Comparison of ENCODE assay signal across 17 cellular contexts in genomic region chr4:159070742-159071141, GRCh38. TPM values are rescaled to one million over a fixed set of nuclear protein-coding genes. Genes with fewer than 3 reads are reported as not detected.
DNase-seq lines count a peak whose midpoint lies in the region; TF ChIP-seq lines count a peak whose summit lies in the region.
"Had no signal": no experiment of that assay in that cellular context is flagged by ENCODE, and none has a peak within 500 bp of the region (broad histone marks: within the 10 kb centered on the region; RNA-seq: fewer than 3 reads in every experiment).

No MANE protein-coding gene starts in this region.

- no peaks in the 10 kb centered on the region for H3K9me2 ChIP-seq in Loucy (replicated peaks; ENCODE audit: low read depth, low read length)

- H2AK5ac ChIP-seq in neuronal stem cell (ENCODE audit: low read depth, low read length): no peak overlapping the region

- no peaks in the 10 kb centered on the region for H3K36me3 Mint-ChIP-seq in activated naive CD4-positive, alpha-beta T cell treated with anti-CD3 and anti-CD28 coated beads, Interleukin-2, amount 10 ng/mL, durations not matched to agents 7 days and 5 days
- H3K36me3 Mint-ChIP-seq: activated naive CD4-positive, alpha-beta T cell treated with anti-CD3 and anti-CD28 coated beads, Interleukin-2, amount 50 U/mL, for 24 hours had no signal

- no peaks in the 10 kb centered on the region for H3K9me3 ChIP-seq in Loucy (ENCODE audit: insufficient read depth, low read depth, low read length)
- H3K9me3 ChIP-seq in neuronal stem cell (replicated peaks in 1 of 2; ENCODE audit: control insufficient read depth in 2 of 2, insufficient read depth in 1 of 2, low read depth in 1 of 2, low read length in 2 of 2): no peaks in the 10 kb centered on the region
- H3K9me3 ChIP-seq: BLaER1 treated with 17β-estradiol and CSF1 and Interleukin-3, amounts not matched to agents 10 nM and 100 nM; neutrophil; transverse colon had no signal

- no peak overlapping the region for H2BK12ac ChIP-seq in neuronal stem cell (ENCODE audit: low read length)

- no peaks in the 10 kb centered on the region for H3K79me2 ChIP-seq in Loucy (ENCODE audit: insufficient read depth, low read length)

- no peak overlapping the region for H3K14ac ChIP-seq in neuronal stem cell (ENCODE audit: low read length)

- no CpG with 5 or more reads among the region's 4 CpGs for WGBS in neuronal stem cell (ENCODE audit: extremely low coverage in 2 of 2, insufficient read length in 2 of 2, insufficient replicate concordance in 1 of 2), 2 donors

- DNase-seq in AG10803 (ENCODE audit: low read depth): peak; percentile 78
- peak; percentile 55 to 93 for DNase-seq in cardiac fibroblast (ENCODE audit: low read depth in 2 of 2)
- peak; percentile 24 for DNase-seq in kidney glomerular epithelial cell (lab: John Stamatoyannopoulos, UW)
- DNase-seq in stimulated activated CD4-positive, alpha-beta T cell treated with anti-CD3 and anti-CD28 coated beads, Interleukin-12 subunit alpha, Interleukin-12 subunit beta, amount 100 ng/mL, for 4 hours: no peak
- no peak for DNase-seq in activated naive CD4-positive, alpha-beta T cell treated with anti-CD3 and anti-CD28 coated beads, Interleukin-2, amount 10 ng/mL, durations not matched to agents 7 days and 5 days
- no peak for DNase-seq in neuronal stem cell (ENCODE audit: low spot score)
- DNase-seq in stimulated activated CD8-positive, alpha-beta memory T cell treated with anti-CD3 and anti-CD28 coated beads, Interleukin-4, amount 100 ng/mL, for 48 hours: no peak
- DNase-seq: activated CD4-positive, alpha-beta T cell treated with anti-CD3 and anti-CD28 coated beads, Interleukin-2, amount 50 U/mL, for 1 hour; effector CD8-positive, alpha-beta T cell; kidney; NCI-H2107; SIG-M5; transverse colon had no signal

- H3K4me3 ChIP-seq in AG10803 (ENCODE audit: low read length): no peak overlapping the region
- no peak overlapping the region for H3K4me3 ChIP-seq in Loucy (ENCODE audit: low read length, poor library complexity, severe bottlenecking)
- no peak overlapping the region for H3K4me3 ChIP-seq in cardiac fibroblast (replicated peaks in 1 of 2; ENCODE audit: low read depth in 2 of 2, low read length in 2 of 2)
- no peak overlapping the region for H3K4me3 ChIP-seq in neuronal stem cell (ENCODE audit: low read length in 2 of 2)
- H3K4me3 ChIP-seq: BLaER1 treated with 17β-estradiol and CSF1 and Interleukin-3, amounts not matched to agents 10 nM and 100 nM; transverse colon had no signal

- H3K79me1 ChIP-seq in neuronal stem cell (ENCODE audit: low read depth, low read length): no peaks in the 10 kb centered on the region

- no peak overlapping the region for H3K4me3 Mint-ChIP-seq in activated naive CD4-positive, alpha-beta T cell treated with anti-CD3 and anti-CD28 coated beads, Interleukin-2, amount 10 ng/mL, durations not matched to agents 7 days and 5 days
- H3K4me3 Mint-ChIP-seq: activated naive CD4-positive, alpha-beta T cell treated with anti-CD3 and anti-CD28 coated beads, Interleukin-2, amount 50 U/mL, for 24 hours had no signal

- no peaks in the 10 kb centered on the region for H3K9me3 Mint-ChIP-seq in activated naive CD4-positive, alpha-beta T cell treated with anti-CD3 and anti-CD28 coated beads, Interleukin-2, amount 10 ng/mL, durations not matched to agents 7 days and 5 days
- H3K9me3 Mint-ChIP-seq: activated naive CD4-positive, alpha-beta T cell treated with anti-CD3 and anti-CD28 coated beads, Interleukin-2, amount 50 U/mL, for 24 hours had no signal

- H3K4me1 Mint-ChIP-seq in activated naive CD4-positive, alpha-beta T cell treated with anti-CD3 and anti-CD28 coated beads, Interleukin-2, amount 10 ng/mL, durations not matched to agents 7 days and 5 days: peaks cover 11% of the 10 kb centered on the region

- no peak overlapping the region for H3K18ac ChIP-seq in neuronal stem cell (ENCODE audit: low read length)

- H3K9ac ChIP-seq in Loucy (ENCODE audit: low read depth, low read length, poor library complexity, severe bottlenecking): no peak overlapping the region
- H3K9ac ChIP-seq in neuronal stem cell (ENCODE audit: low read depth, low read length, poor library complexity): no peak overlapping the region
- H3K9ac ChIP-seq: BLaER1 treated with 17β-estradiol and CSF1 and Interleukin-3, amounts not matched to agents 10 nM and 100 nM had no signal

- H3K36me3 ChIP-seq in Loucy (ENCODE audit: insufficient read depth, low read length) (no peaks in the 10 kb centered on the region), neuronal stem cell (replicated peaks in 1 of 2; ENCODE audit: control insufficient read depth in 2 of 2, insufficient read depth in 2 of 2, low read length in 2 of 2) (no peaks in the 10 kb centered on the region)
- H3K36me3 ChIP-seq: BLaER1 treated with 17β-estradiol and CSF1 and Interleukin-3, amounts not matched to agents 10 nM and 100 nM; neutrophil; transverse colon had no signal

- H3K4me2 ChIP-seq in Loucy (ENCODE audit: low read depth, low read length, poor library complexity, severe bottlenecking) (no peak overlapping the region), neuronal stem cell (ENCODE audit: insufficient read depth, low read length, poor library complexity, severe bottlenecking) (no peak overlapping the region)
- H3K4me2 ChIP-seq: BLaER1 treated with 17β-estradiol and CSF1 and Interleukin-3, amounts not matched to agents 10 nM and 100 nM had no signal

- no peaks in the 10 kb centered on the region for H4K20me1 ChIP-seq in Loucy (ENCODE audit: insufficient read depth, low read length, poor library complexity, severe bottlenecking)
- H4K20me1 ChIP-seq: BLaER1 treated with 17β-estradiol and CSF1 and Interleukin-3, amounts not matched to agents 10 nM and 100 nM had no signal

- H4K8ac ChIP-seq in neuronal stem cell (ENCODE audit: low read depth, low read length): no peak overlapping the region

- no peaks in the 10 kb centered on the region for H3K27me3 Mint-ChIP-seq in activated naive CD4-positive, alpha-beta T cell treated with anti-CD3 and anti-CD28 coated beads, Interleukin-2, amount 10 ng/mL, durations not matched to agents 7 days and 5 days
- H3K27me3 Mint-ChIP-seq: activated naive CD4-positive, alpha-beta T cell treated with anti-CD3 and anti-CD28 coated beads, Interleukin-2, amount 50 U/mL, for 24 hours had no signal

- H3K4ac ChIP-seq in neuronal stem cell (ENCODE audit: low read length): no peak overlapping the region

- no peak overlapping the region for H2BK15ac ChIP-seq in neuronal stem cell (ENCODE audit: low read length)

- no peak for TF ChIP-seq CTCF in AG10803 (conservative IDR thresholded peaks at IDR 0.05; ENCODE audit: low read length)
- no peak for TF ChIP-seq CTCF in Loucy (conservative IDR thresholded peaks at IDR 0.05; ENCODE audit: low read length)
- TF ChIP-seq CTCF in cardiac fibroblast (IDR thresholded peaks at IDR 0.05; ENCODE audit: low read depth, low read length): no peak

- H3K23ac ChIP-seq in neuronal stem cell (ENCODE audit: low read depth, low read length, poor library complexity): no peak overlapping the region

- H2BK5ac ChIP-seq in neuronal stem cell (ENCODE audit: low read length): no peak overlapping the region

- no peak overlapping the region for H3K27ac ChIP-seq in neuronal stem cell (replicated peaks; ENCODE audit: low read length)
- H3K27ac ChIP-seq: BLaER1 treated with 17β-estradiol and CSF1 and Interleukin-3, amounts not matched to agents 10 nM and 100 nM; neutrophil had no signal

- H2BK120ac ChIP-seq in neuronal stem cell (ENCODE audit: low read depth, low read length): no peak overlapping the region

- no peaks in the 10 kb centered on the region for H3F3A ChIP-seq in Loucy (ENCODE audit: low read depth)

- CTCF ChIA-PET in activated naive CD4-positive, alpha-beta T cell treated with anti-CD3 and anti-CD28 coated beads, Interleukin-2, amount 10 ng/mL, durations not matched to agents 7 days and 5 days (lab: Charles Lee): no interaction called here

- no peak overlapping the region for H4K91ac ChIP-seq in neuronal stem cell (ENCODE audit: low read depth, low read length, poor library complexity)

- H3K27ac Mint-ChIP-seq in activated naive CD4-positive, alpha-beta T cell treated with anti-CD3 and anti-CD28 coated beads, Interleukin-2, amount 10 ng/mL, durations not matched to agents 7 days and 5 days: no peak overlapping the region
- H3K27ac Mint-ChIP-seq: activated naive CD4-positive, alpha-beta T cell treated with anti-CD3 and anti-CD28 coated beads, Interleukin-2, amount 50 U/mL, for 24 hours had no signal

- H3K4me1 ChIP-seq in Loucy (ENCODE audit: insufficient read depth, low read length, poor library complexity, severe bottlenecking) (peaks cover 33% of the 10 kb centered on the region), neuronal stem cell (ENCODE audit: control insufficient read depth in 2 of 2, insufficient read depth in 1 of 2, low read depth in 1 of 2, low read length in 2 of 2) (peaks cover 0 to 3% of the 10 kb centered on the region in 2 donors)
- H3K4me1 ChIP-seq: BLaER1 treated with 17β-estradiol and CSF1 and Interleukin-3, amounts not matched to agents 10 nM and 100 nM had no signal

- H2AFZ ChIP-seq in Loucy (ENCODE audit: low read length) (peak overlapping the region; percentile 4; the same call in 1 of the 2 replicates), neuronal stem cell (ENCODE audit: low read length) (no peak overlapping the region)

- H3K27me3 ChIP-seq in Loucy (ENCODE audit: insufficient read depth, low read length, poor library complexity, severe bottlenecking) (no peaks in the 10 kb centered on the region), neuronal stem cell (ENCODE audit: control insufficient read depth in 3 of 3, insufficient read depth in 3 of 3, low read depth in 1 of 3, low read length in 3 of 3) (no peaks in the 10 kb centered on the region)
- H3K27me3 ChIP-seq: BLaER1 treated with 17β-estradiol and CSF1 and Interleukin-3, amounts not matched to agents 10 nM and 100 nM; neutrophil; transverse colon had no signal

RNA-seq across cellular contexts. Expression of gene RAPGEF2, which starts 32.1 kb away (rescaled TPM):
- 19.0 TPM for polyA plus RNA-seq in neuronal stem cell (2013, experiment 1 of 2)
- 19.5 TPM for polyA plus RNA-seq in neuronal stem cell (2013, experiment 2 of 2)

Comparison
In these comparisons a context has a peak if more than half of its experiments do, and no peak if none do; other contexts are left out.
1. DNase-seq: peak in AG10803 (single experiment), cardiac fibroblast (2 of 2) and kidney glomerular epithelial cell (single experiment); none in stimulated activated CD4-positive, alpha-beta T cell treated with anti-CD3 and anti-CD28 coated beads, Interleukin-12 subunit alpha, Interleukin-12 subunit beta, amount 100 ng/mL, for 4 hours (single experiment), activated naive CD4-positive, alpha-beta T cell treated with anti-CD3 and anti-CD28 coated beads, Interleukin-2, amount 10 ng/mL, durations not matched to agents 7 days and 5 days (single experiment), neuronal stem cell (single experiment) and stimulated activated CD8-positive, alpha-beta memory T cell treated with anti-CD3 and anti-CD28 coated beads, Interleukin-4, amount 100 ng/mL, for 48 hours (single experiment).